ENCODE assay signal across 8 cellular contexts in the genomic region with DNA sequence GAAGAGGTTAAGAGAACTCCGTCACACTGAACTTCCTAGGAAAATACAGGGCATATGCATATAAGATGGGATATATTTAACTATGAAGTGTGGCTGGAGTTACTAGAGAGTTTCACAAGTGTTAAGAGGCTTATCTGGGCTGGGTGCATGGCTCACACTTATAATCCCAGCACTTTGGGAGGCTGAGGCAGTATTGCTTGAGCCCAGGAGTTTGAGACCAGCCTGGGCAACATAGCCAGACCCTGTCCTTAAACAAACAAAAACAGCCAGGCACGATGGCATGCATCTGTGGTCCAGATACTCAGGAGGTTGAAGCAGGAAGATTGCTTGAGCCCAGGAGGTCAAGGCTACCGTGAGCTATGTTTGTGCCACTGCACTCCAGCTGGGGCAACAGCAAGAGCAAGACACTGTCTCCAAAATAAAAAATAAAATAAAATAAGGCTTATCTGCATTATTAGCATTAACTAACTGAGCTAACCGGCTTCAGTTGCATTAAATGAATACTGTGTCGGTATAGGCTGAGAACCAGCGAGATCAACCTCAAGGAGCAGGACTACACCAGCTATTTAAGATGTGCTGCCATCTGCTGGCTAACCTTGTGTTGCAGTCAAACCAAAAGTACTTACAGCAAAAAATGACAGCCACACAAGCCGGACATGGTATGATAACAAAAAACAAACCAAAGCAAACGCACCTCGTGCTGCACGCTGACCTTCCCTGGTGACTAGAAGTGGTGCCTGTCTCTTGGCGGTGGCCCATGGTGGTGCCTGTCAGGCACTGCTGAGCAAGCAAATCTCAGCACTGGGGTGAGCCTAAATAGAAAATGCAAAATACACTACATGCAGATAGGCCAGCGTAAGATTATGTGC. TPM values are rescaled to one million over a fixed set of nuclear protein-coding genes. Genes with fewer than 3 reads are reported as not detected.
DNase-seq lines count a peak whose midpoint lies in the region; ATAC-seq, FAIRE-seq and TF ChIP-seq lines count a peak whose summit lies in the region.

No MANE protein-coding gene starts in this region.

- H3K4me3 Mint-ChIP-seq in CD4-positive, alpha-beta memory T cell = peak overlapping the region in 5 of 8 donors; percentile 8 to 68 (median 62)
- no peak overlapping the region for H3K4me3 Mint-ChIP-seq in activated B cell treated with CpG ODN at 0.5 μM for 24 hours

- H3K36me3 Mint-ChIP-seq in CD4-positive, alpha-beta memory T cell = peaks cover 5 to 7% of the 10 kb centered on the region in 2 donors
- H3K36me3 Mint-ChIP-seq in activated B cell treated with CpG ODN at 0.5 μM for 24 hours (ENCODE audit: low read depth) = peaks cover 8% of the 10 kb centered on the region

- intact Hi-C loops in CD4-positive, alpha-beta memory T cell (cut with micrococcal nuclease) = loop anchor here (1.0 to 2.0 kb wide), 2 partner anchors 19 to 115 kb away; no protein-coding TSS in a partner anchor
- intact Hi-C loops in activated B cell treated with CpG ODN at 0.5 μM for 24 hours (cut with micrococcal nuclease) = loop anchor here (1.0 to 5.0 kb wide), 6 partner anchors 20 to 166 kb away; partner anchors contain the start of gene RBBP5

- POLR2A ChIA-PET in CD4-positive, alpha-beta memory T cell (lab: Charles Lee; ENCODE audit: partially characterized antibody) = interaction anchor here (1.1 to 2.0 kb wide), 3 partner anchors 19 to 172 kb away, joined by 3 to 11 read pairs (median 8); partner anchors contain the start of gene RBBP5
- POLR2A ChIA-PET in activated B cell treated with CpG ODN at 0.5 μM for 24 hours (lab: Charles Lee) = interaction anchor here (0.9 to 1.5 kb wide), 2 partner anchors 16 to 20 kb away, joined by 3 to 11 read pairs; partner anchors contain the start of gene RBBP5

- no peak for TF ChIP-seq POLR2A in H54 (IDR thresholded peaks at IDR 0.05; ENCODE audit: low read depth, low read length)

- peaks cover 4 to 11% (median 6%) of the 10 kb centered on the region in 4 donors for H3K4me1 Mint-ChIP-seq in CD4-positive, alpha-beta memory T cell
- H3K4me1 Mint-ChIP-seq in activated B cell treated with CpG ODN at 0.5 μM for 24 hours = peaks cover 27% of the 10 kb centered on the region

- peaks cover 11% of the 10 kb centered on the region for H3K4me1 ChIP-seq in CD4-positive, alpha-beta memory T cell (ENCODE audit: insufficient read depth, low read length)

- ATAC-seq in activated B cell treated with CpG ODN at 0.5 μM for 24 hours (ENCODE audit: low read depth) (peak; percentile 79), GM19467 (IDR thresholded peaks at IDR 0.05; ENCODE audit: unreplicated experiment) (no peak)

- H3K27ac ChIP-seq in CD4-positive, alpha-beta memory T cell (ENCODE audit: low read depth, low read length) = no peak overlapping the region
- no peak overlapping the region for H3K27ac ChIP-seq in caudate nucleus (ENCODE audit: low read depth, low read length)

- no peaks in the 10 kb centered on the region for H3K9me3 Mint-ChIP-seq in CD4-positive, alpha-beta memory T cell
- H3K9me3 Mint-ChIP-seq in activated B cell treated with CpG ODN at 0.5 μM for 24 hours = no peaks in the 10 kb centered on the region

- CTCF ChIA-PET in CD4-positive, alpha-beta memory T cell (lab: Charles Lee; ENCODE audit: partially characterized antibody) = interaction anchor here (0.7 to 6.5 kb wide), 33 partner anchors 8 to 334 kb away, joined by 3 to 58 read pairs (median 4); partner anchors contain the start of genes RBBP5 and TMCC2
- CTCF ChIA-PET in activated B cell treated with CpG ODN at 0.5 μM for 24 hours (lab: Charles Lee) = interaction anchor here (0.7 to 4.2 kb wide), 25 partner anchors 9 to 169 kb away, joined by 3 to 36 read pairs (median 5); partner anchors contain the start of gene RBBP5

- TF ChIP-seq CTCF in activated B cell treated with CpG ODN at 0.5 μM for 24 hours (IDR thresholded peaks at IDR 0.05) = peak; percentile 24

- H3K36me3 ChIP-seq in CD4-positive, alpha-beta memory T cell (ENCODE audit: insufficient read depth, low read length) = no peaks in the 10 kb centered on the region

- no peaks in the 10 kb centered on the region for H3K9me3 ChIP-seq in CD4-positive, alpha-beta memory T cell (ENCODE audit: control insufficient read depth in 1 of 2, low read length in 2 of 2)

- H3K27me3 Mint-ChIP-seq in CD4-positive, alpha-beta memory T cell = no peaks in the 10 kb centered on the region
- no peaks in the 10 kb centered on the region for H3K27me3 Mint-ChIP-seq in activated B cell treated with CpG ODN at 0.5 μM for 24 hours

- no peaks in the 10 kb centered on the region for H3K27me3 ChIP-seq in CD4-positive, alpha-beta memory T cell (ENCODE audit: insufficient read depth, low read length)

- peak overlapping the region in 1 of 7 donors; percentile 1 for H3K27ac Mint-ChIP-seq in CD4-positive, alpha-beta memory T cell
- peak overlapping the region; percentile 57 for H3K27ac Mint-ChIP-seq in activated B cell treated with CpG ODN at 0.5 μM for 24 hours

- DNase-seq in CD4-positive, alpha-beta memory T cell = peak; percentile 53 to 73 (median 64)
- peak; percentile 35 for DNase-seq in H54 (ENCODE audit: insufficient read length, low spot score)
- peak; percentile 57 for DNase-seq in NCI-H2196 treated with DMSO at 0.1 percent for 48 hours (lab: John Stamatoyannopoulos, UW; ENCODE audit: unreplicated experiment)
- DNase-seq in activated B cell treated with CpG ODN at 0.5 μM for 24 hours = peak; percentile 47
- DNase-seq in caudate nucleus (lab: John Stamatoyannopoulos, UW) = peak in 54 of 61 donors; percentile 4 to 91 (median 51)
- DNase-seq in kidney glomerular epithelial cell (lab: John Stamatoyannopoulos, UW) = peak; percentile 67
- DNase-seq in stimulated activated CD4-positive, alpha-beta T cell treated with anti-CD3 and anti-CD28 coated beads, Interleukin-1b, Interleukin-23, amount 100 ng/mL, for 4 hours (ENCODE audit: low read depth in 2 of 2) = peak; percentile 58 to 63

- FAIRE-seq in H54 (lab: Jason Lieb, UNC) = peak; percentile 60

- H3K4me3 ChIP-seq in CD4-positive, alpha-beta memory T cell (ENCODE audit: low read length in 2 of 2) = no peak overlapping the region

RNA-seq across cellular contexts. Expression of gene RBBP5, which starts 19.7 kb away (rescaled TPM):
- total RNA-seq in CD4-positive, alpha-beta memory T cell = 10 to 100 TPM; 32.4 to 32.9 TPM
- polyA plus RNA-seq in CD4-positive, alpha-beta memory T cell = 10 to 100 TPM; 16.8 to 21.3 TPM
- 16.3 and 19.7 TPM in 2 replicates for total RNA-seq in activated B cell treated with CpG ODN at 0.5 μM for 24 hours

RNA-seq across cellular contexts. Expression of gene TMEM81, which starts 57.2 kb away (rescaled TPM):
- total RNA-seq in CD4-positive, alpha-beta memory T cell = 1 to 10 TPM; 8.8 to 8.9 TPM
- polyA plus RNA-seq in CD4-positive, alpha-beta memory T cell = 1 to 10 TPM; 1.0 to 1.5 TPM
- total RNA-seq in activated B cell treated with CpG ODN at 0.5 μM for 24 hours = 3.3 and 3.5 TPM in 2 replicates
